In the genomic region with DNA sequence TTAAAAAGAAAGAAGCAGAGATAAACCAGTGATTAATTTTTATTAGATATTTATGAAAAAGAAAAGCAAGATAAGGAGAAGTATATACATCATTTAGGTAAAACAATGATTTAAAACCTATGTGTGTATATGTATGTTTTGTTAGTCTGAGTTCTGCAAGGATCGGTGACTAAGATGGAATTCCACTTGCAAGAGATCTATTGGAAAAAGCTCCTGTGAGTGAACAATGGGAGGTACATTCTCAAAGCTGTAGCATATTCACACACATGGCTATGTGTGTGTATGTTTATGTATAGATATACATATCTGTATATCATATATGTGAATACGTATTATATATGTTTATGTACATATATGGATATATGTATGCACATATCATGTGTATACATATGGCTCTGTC, we compare ENCODE assay signal across 22 cellular contexts. TPM values are rescaled to one million over a fixed set of nuclear protein-coding genes. Genes with fewer than 3 reads are reported as not detected.
"Had no signal": no experiment of that assay in that cellular context is flagged by ENCODE, and none has a peak within 500 bp of the region (broad histone marks: within the 10 kb centered on the region; RNA-seq: fewer than 3 reads in every experiment).

No MANE protein-coding gene starts in this region.

- DNase-seq: cortex of kidney; effector CD8-positive, alpha-beta T cell; effector memory CD8-positive, alpha-beta T cell; endodermal cell; heart left ventricle; hypothalamus; immature natural killer cell; islet precursor cell; left cardiac atrium; left lung; left ventricle myocardium superior; lower lobe of right lung; mesendoderm; midbrain; naive thymus-derived CD4-positive, alpha-beta T cell had no signal

- H3K9me3 ChIP-seq: colonic mucosa, esophagus muscularis mucosa, gastroesophageal sphincter, heart left ventricle, left lung, lower lobe of right lung had no signal

- H3K4me1 ChIP-seq: colonic mucosa had no signal

- H2AFZ ChIP-seq: hepatocyte had no signal

- H3K27ac ChIP-seq: colonic mucosa, esophagus muscularis mucosa, gastroesophageal sphincter, heart left ventricle, hepatocyte, left lung, lower lobe of right lung had no signal

- FAIRE-seq: endometrium, frontal cortex had no signal

- H3K4me3 ChIP-seq: colonic mucosa, esophagus muscularis mucosa, gastroesophageal sphincter, heart left ventricle, hepatocyte, left lung, lower lobe of right lung had no signal

- H3K27me3 ChIP-seq: colonic mucosa, esophagus muscularis mucosa, foreskin keratinocyte, gastroesophageal sphincter, heart left ventricle, hepatocyte had no signal

- H3K79me2 ChIP-seq: hepatocyte had no signal

- H3K36me3 ChIP-seq: colonic mucosa, esophagus muscularis mucosa, gastroesophageal sphincter, heart left ventricle, left lung, lower lobe of right lung had no signal

- H3K4me2 ChIP-seq: hepatocyte had no signal

- ATAC-seq: effector memory CD8-positive, alpha-beta T cell; gastroesophageal sphincter; heart left ventricle; left ventricle myocardium superior; lower lobe of right lung; naive thymus-derived CD4-positive, alpha-beta T cell had no signal

RNA-seq across cellular contexts. Expression of a gene that starts 54.4 kb away (rescaled TPM):
- total RNA-seq: naive thymus-derived CD4-positive, alpha-beta T cell had no signal
- polyA plus RNA-seq: immature natural killer cell had no signal
